ENCODE assay signal across 1 cellular context in genomic region chr4:99893991-99894981, GRCh38.
TF ChIP-seq lines count a peak whose summit lies in the region.

LAMTOR3 (minus strand) TSS chr4:99894427; CDS start chr4:99893963, 464 bp downstream.

TF ChIP-seq in HepG2, 621 proteins besides CTCF, POLR2A, EP300 and RAD21 (continued from another document):
- peak; percentile 89 for TF ChIP-seq HBP1 (CRISPR knock-in tag; IDR thresholded peaks at IDR 0.05; ENCODE audit: low read depth)
- no peak for TF ChIP-seq ZNF883 (CRISPR knock-in tag; IDR thresholded peaks at IDR 0.05; ENCODE audit: not compliant biosample characterization)
- TF ChIP-seq ZNF280B (CRISPR knock-in tag; IDR thresholded peaks at IDR 0.05; ENCODE audit: borderline replicate concordance), result no peak
- peak; percentile 86 for TF ChIP-seq HDAC1 (CRISPR knock-in tag; IDR thresholded peaks at IDR 0.05)
- peak; percentile 50; the same call in 1 of the 2 replicates for TF ChIP-seq ZZZ3 (CRISPR knock-in tag; IDR thresholded peaks at IDR 0.05; ENCODE audit: borderline replicate concordance)
- TF ChIP-seq ZNF280D (CRISPR knock-in tag; IDR thresholded peaks at IDR 0.05), result peak; percentile 31; the same call in 1 of the 2 replicates
- peak; percentile 98 for TF ChIP-seq PHF20 (CRISPR knock-in tag; IDR thresholded peaks at IDR 0.05)
- no peak for TF ChIP-seq ZNF616 (CRISPR knock-in tag; IDR thresholded peaks at IDR 0.05; ENCODE audit: low read depth)
- TF ChIP-seq ARID4A (CRISPR knock-in tag; IDR thresholded peaks at IDR 0.05; ENCODE audit: borderline replicate concordance), result peak; percentile 82; the same call in 1 of the 2 replicates
- peak; percentile 75; the same call in 1 of the 2 replicates for TF ChIP-seq SPEN (CRISPR knock-in tag; IDR thresholded peaks at IDR 0.05; ENCODE audit: low read depth)
- peak; percentile 96 for TF ChIP-seq GATAD1 (CRISPR knock-in tag; IDR thresholded peaks at IDR 0.05)
- TF ChIP-seq ZMYM4 (CRISPR knock-in tag; IDR thresholded peaks at IDR 0.05), result peak; percentile 59
- 0 out of 2 replicates have a peak, but pooled peaks have one; percentile 49 for TF ChIP-seq GMEB2 (CRISPR knock-in tag; IDR thresholded peaks at IDR 0.05; ENCODE audit: low read depth)
- TF ChIP-seq MED1 (CRISPR knock-in tag; IDR thresholded peaks at IDR 0.05), result peak; percentile 39; the same call in 1 of the 2 replicates
- TF ChIP-seq KMT2B (CRISPR knock-in tag; IDR thresholded peaks at IDR 0.05), result peak; percentile 83
- no peak for TF ChIP-seq ZNF343 (CRISPR knock-in tag; IDR thresholded peaks at IDR 0.05)
- TF ChIP-seq TBL1XR1 (IDR thresholded peaks at IDR 0.05; ENCODE audit: borderline replicate concordance, low read length, partially characterized antibody), result peak; percentile 56
- TF ChIP-seq SMAD3 (CRISPR knock-in tag; IDR thresholded peaks at IDR 0.05), result peak; percentile 83; the same call in 1 of the 2 replicates
- peak; percentile 36; the same call in 1 of the 2 replicates for TF ChIP-seq ERF (CRISPR knock-in tag; IDR thresholded peaks at IDR 0.05)
- TF ChIP-seq ARNTL (CRISPR knock-in tag; IDR thresholded peaks at IDR 0.05), result 0 out of 2 replicates have a peak, but pooled peaks have one; percentile 28
- TF ChIP-seq SP5 (CRISPR knock-in tag; IDR thresholded peaks at IDR 0.05; ENCODE audit: borderline replicate concordance, low read depth), result 0 out of 2 replicates have a peak, but pooled peaks have one; percentile 8
- TF ChIP-seq GATA4 (IDR thresholded peaks at IDR 0.05; ENCODE audit: borderline replicate concordance, low read depth), result peak; percentile 11; the same call in 1 of the 2 replicates
